24 cellular contexts compared by ENCODE assay signal in the genomic region with DNA sequence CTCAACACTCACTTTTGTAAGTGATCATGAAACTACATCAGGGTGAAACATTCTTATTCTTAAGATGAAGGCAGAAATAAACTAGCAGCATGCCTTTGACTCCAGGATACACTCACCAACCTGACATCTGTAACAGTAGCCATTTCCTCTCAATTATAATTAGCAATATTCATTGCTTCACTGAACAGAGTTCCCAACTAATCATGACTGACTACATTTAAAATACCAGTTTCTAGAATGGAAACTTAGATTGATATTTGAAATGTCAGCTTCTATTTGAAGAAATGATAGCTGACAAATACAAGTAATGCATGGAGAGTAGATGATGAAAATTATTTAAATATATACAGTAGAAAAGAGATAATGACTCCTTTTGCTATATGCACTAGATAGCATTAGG.
"Had no signal": no experiment of that assay in that cellular context is flagged by ENCODE, and none has a peak within 500 bp of the region (broad histone marks: within the 10 kb centered on the region; RNA-seq: fewer than 3 reads in every experiment).

No MANE protein-coding gene starts in this region.

- H3K9me3 ChIP-seq: pancreas, psoas muscle, right lobe of liver, sigmoid colon, thoracic aorta, thyroid gland, upper lobe of left lung, vagina had no signal

- DNase-seq: naive B cell; naive thymus-derived CD8-positive, alpha-beta T cell; nephron progenitor cell; occipital lobe; pancreas; psoas muscle; right cardiac atrium; right lobe of liver; sigmoid colon; small intestine; stimulated activated CD4-positive, alpha-beta T cell treated with anti-CD3 and anti-CD28 coated beads, Interleukin-15, amount 100 ng/mL, for 24 hours; stimulated activated CD4-positive, alpha-beta T cell treated with anti-CD3 and anti-CD28 coated beads, Interleukin-2, amount 100 ng/mL, for 24 hours; stimulated activated CD4-positive, alpha-beta T cell treated with anti-CD3 and anti-CD28 coated beads, Interleukin-2, amount 100 ng/mL, for 48 hours; stimulated activated CD4-positive, alpha-beta T cell treated with anti-CD3 and anti-CD28 coated beads, Interleukin-4, amount 100 ng/mL, for 24 hours; stimulated activated naive B cell treated with anti-CD40 and anti-IgM and Interleukin-4, amounts not matched to agents 10 μg/mL and 1 μg/mL and 100 μg/mL, for 72 hours; stimulated activated naive CD4-positive, alpha-beta T cell treated with Interleukin-2 at 50 U/mL for 16 hours; stomach; thyroid gland; trophoblast cell; upper lobe of left lung had no signal

- H3K27me3 ChIP-seq: neural progenitor cell, pancreas, right lobe of liver, sigmoid colon, stomach, thyroid gland, tibial nerve, upper lobe of left lung, vagina had no signal

- H2AFZ ChIP-seq: neural progenitor cell had no signal

- H3K4me2 ChIP-seq: neural progenitor cell had no signal

- H3K27ac ChIP-seq: neural progenitor cell, pancreas, psoas muscle, right lobe of liver, sigmoid colon, stomach, thoracic aorta, thyroid gland, tibial nerve, upper lobe of left lung, vagina had no signal

- H3K36me3 ChIP-seq: neural progenitor cell, pancreas, right lobe of liver, sigmoid colon, stomach, thoracic aorta, thyroid gland, tibial nerve, upper lobe of left lung, vagina had no signal

- H3K9ac ChIP-seq: neural progenitor cell had no signal

- H3K4me3 ChIP-seq: neural progenitor cell, pancreas, psoas muscle, right lobe of liver, sigmoid colon, stomach, thoracic aorta, thyroid gland, tibial nerve, upper lobe of left lung, vagina had no signal
